27 cellular contexts compared by ENCODE assay signal in the genomic region with DNA sequence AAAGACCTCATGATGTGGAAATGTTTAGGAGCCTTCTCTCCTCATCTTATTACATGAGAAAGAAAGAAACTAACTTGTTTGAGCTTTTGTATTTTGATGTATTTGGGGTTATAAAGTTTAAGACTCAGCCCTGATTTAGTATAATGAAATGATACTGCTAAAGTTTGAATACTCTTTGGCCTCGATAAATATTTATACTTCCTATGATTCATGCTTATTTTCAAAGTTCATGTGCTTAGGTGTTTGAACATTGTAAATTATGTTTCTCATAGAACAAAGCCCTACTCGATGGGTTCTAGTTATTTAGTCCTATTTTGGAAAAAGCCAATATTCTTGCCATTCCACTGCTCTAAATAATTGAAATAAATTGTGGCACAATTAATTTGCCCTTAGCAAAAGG.
DNase-seq lines count a peak whose midpoint lies in the region; ATAC-seq and TF ChIP-seq lines count a peak whose summit lies in the region.
"Had no signal": no experiment of that assay in that cellular context is flagged by ENCODE, and none has a peak within 500 bp of the region (broad histone marks: within the 10 kb centered on the region; RNA-seq: fewer than 3 reads in every experiment).

No MANE protein-coding gene starts in this region.

- CTCF ChIA-PET in PC-3 (lab: Charles Lee), result no interaction called here

- no peaks in the 10 kb centered on the region for H3K27me3 ChIP-seq in PC-3 (ENCODE audit: low read length)
- H3K27me3 ChIP-seq: BE2C; BLaER1; BLaER1 treated with 17β-estradiol and CSF1 and Interleukin-3, amounts not matched to agents 10 nM and 100 nM had no signal

- no peaks in the 10 kb centered on the region for H3F3A ChIP-seq in PC-3 (ENCODE audit: low read length, unreplicated experiment)

- H2AFZ ChIP-seq in PC-3 (ENCODE audit: low read length), result no peak overlapping the region

- intact Hi-C loops in PC-3 (cut with micrococcal nuclease), result no loop called here

- 0 out of 2 replicates have a peak, but pooled peaks cover 12% of the 10 kb centered on the region for H3K9me3 ChIP-seq in PC-3 (ENCODE audit: low read length)
- H3K9me3 ChIP-seq: A549; BE2C; BLaER1; BLaER1 treated with 17β-estradiol and CSF1 and Interleukin-3, amounts not matched to agents 10 nM and 100 nM; Caco-2 had no signal

- BruUV-seq in PC-3 (replicated peaks; lab: Mats Ljungman, UMichigan), result no TSS peak

- no peaks in the 10 kb centered on the region for H3K79me2 ChIP-seq in PC-3 (ENCODE audit: low read length)

- POLR2A ChIA-PET in PC-3 (lab: Charles Lee; ENCODE audit: unreplicated experiment), result no interaction called here

- no peaks in the 10 kb centered on the region for H4K20me1 ChIP-seq in PC-3 (ENCODE audit: low read length)
- H4K20me1 ChIP-seq: BLaER1; BLaER1 treated with 17β-estradiol and CSF1 and Interleukin-3, amounts not matched to agents 10 nM and 100 nM had no signal

- DNase-seq in PC-3 (peak; percentile 31), NCI-H748 treated with DMSO at 0.1 percent for 48 hours (lab: John Stamatoyannopoulos, UW) (no peak)
- DNase-seq: 8988T; ACHN; AML-193; BE2C; C1 segment of cervical spinal cord; Caco-2; Calu3; CD4-positive, alpha-beta memory T cell; CD4-positive, alpha-beta T cell; CD4-positive, CD25-positive, alpha-beta regulatory T cell; CD8-positive, alpha-beta memory T cell; CD8-positive, alpha-beta T cell; COR-L47; DMS 273 treated with DMSO at 0.1 percent for 48 hours; DMS153; DMS53; DMS79; DMS79 treated with DMSO at 0.1 percent for 48 hours; DND-41; EL had no signal

- TF ChIP-seq CTCF in PC-3 (conservative IDR thresholded peaks at IDR 0.05; ENCODE audit: low read depth, low read length), result no peak

- peak; percentile 97 for ATAC-seq in PC-3
- ATAC-seq: A549; CD8-positive, alpha-beta T cell had no signal

- no peak overlapping the region for H3K4me2 ChIP-seq in PC-3 (ENCODE audit: low read length)
- H3K4me2 ChIP-seq: A549; BLaER1; BLaER1 treated with 17β-estradiol and CSF1 and Interleukin-3, amounts not matched to agents 10 nM and 100 nM had no signal

- H3K9ac ChIP-seq in PC-3 (ENCODE audit: low read length), result no peak overlapping the region
- H3K9ac ChIP-seq: BLaER1; BLaER1 treated with 17β-estradiol and CSF1 and Interleukin-3, amounts not matched to agents 10 nM and 100 nM had no signal

- H3K36me3 ChIP-seq in PC-3 (ENCODE audit: low read depth, low read length), result no peaks in the 10 kb centered on the region
- H3K36me3 ChIP-seq: BE2C; BLaER1; BLaER1 treated with 17β-estradiol and CSF1 and Interleukin-3, amounts not matched to agents 10 nM and 100 nM had no signal

- no peak overlapping the region for H3K27ac ChIP-seq in PC-3 (ENCODE audit: low read length)
- H3K27ac ChIP-seq: 22Rv1; A549; BLaER1; BLaER1 treated with 17β-estradiol and CSF1 and Interleukin-3, amounts not matched to agents 10 nM and 100 nM; C4-2B had no signal

- H3K4me1 ChIP-seq in PC-3 (ENCODE audit: insufficient read depth, low read length), result 0 out of 2 replicates have a peak, but pooled peaks cover 3% of the 10 kb centered on the region
- H3K4me1 ChIP-seq: A549; BE2C; BLaER1; BLaER1 treated with 17β-estradiol and CSF1 and Interleukin-3, amounts not matched to agents 10 nM and 100 nM; Caco-2 had no signal

- no peaks in the 10 kb centered on the region for H3K9me2 ChIP-seq in PC-3 (replicated peaks; ENCODE audit: low read length)

- H3K4me3 ChIP-seq in PC-3 (ENCODE audit: low read length), result no peak overlapping the region
- H3K4me3 ChIP-seq: A549; BLaER1; BLaER1 treated with 17β-estradiol and CSF1 and Interleukin-3, amounts not matched to agents 10 nM and 100 nM had no signal
